In the genomic region with DNA sequence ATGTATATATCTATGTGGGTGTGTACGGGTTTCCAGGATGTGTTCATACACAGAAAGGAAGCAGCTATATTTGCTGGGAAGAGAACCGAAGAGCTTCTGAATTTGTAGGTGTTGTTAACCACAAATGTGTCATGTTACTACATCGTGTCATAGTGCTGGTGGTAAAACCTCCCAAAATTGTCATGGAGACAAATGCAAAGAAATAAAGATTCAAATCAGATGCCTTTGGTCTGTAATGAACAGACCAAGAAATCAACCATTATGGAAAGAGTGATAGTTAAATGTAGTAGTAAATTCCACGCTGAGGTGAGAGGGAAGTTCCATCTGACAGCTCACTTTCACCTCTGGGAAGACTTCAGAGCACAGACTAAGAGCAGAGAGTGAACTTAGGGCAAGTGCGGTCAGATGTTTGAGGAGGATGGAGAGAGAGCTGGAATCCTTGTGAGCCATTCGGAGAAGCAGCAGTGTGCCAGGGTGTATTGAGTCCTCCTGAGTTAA, we compare ENCODE assay signal across 20 cellular contexts.
DNase-seq lines count a peak whose midpoint lies in the region; ATAC-seq lines count a peak whose summit lies in the region.
"Had no signal": no experiment of that assay in that cellular context is flagged by ENCODE, and none has a peak within 500 bp of the region (broad histone marks: within the 10 kb centered on the region; RNA-seq: fewer than 3 reads in every experiment).

No MANE protein-coding gene starts in this region.

- peaks cover 22% of the 10 kb centered on the region for H3K27me3 Mint-ChIP-seq in activated CD8-positive, alpha-beta memory T cell treated with anti-CD3 and anti-CD28 coated beads, Interleukin-2, amount 10 ng/mL, durations not matched to agents 7 days and 5 days
- peaks cover 2% of the 10 kb centered on the region for H3K27me3 Mint-ChIP-seq in activated T-helper 2 cell treated with anti-CD3 and anti-CD28 coated beads, Interferon-gamma antibody, Interleukin-2, Interleukin-4, amounts not matched to agents 10 μg/mL and 5 μg/mL and 100 μg/mL, durations not matched to agents 14 hours and 24 hours and 36 hours (ENCODE audit: low read depth)
- H3K27me3 Mint-ChIP-seq in natural killer cell treated with Interleukin-12 subunit alpha and Interleukin-12 subunit beta and Interleukin-15 and Interleukin-18, amount 100 ng/mL, for 72 hours, result no peaks in the 10 kb centered on the region

- peak overlapping the region; percentile 22 for H3K27ac Mint-ChIP-seq in activated CD8-positive, alpha-beta memory T cell treated with anti-CD3 and anti-CD28 coated beads, Interleukin-2, amount 10 ng/mL, durations not matched to agents 7 days and 5 days
- H3K27ac Mint-ChIP-seq in activated T-helper 2 cell treated with anti-CD3 and anti-CD28 coated beads, Interferon-gamma antibody, Interleukin-2, Interleukin-4, amounts not matched to agents 10 μg/mL and 5 μg/mL and 100 μg/mL, durations not matched to agents 14 hours and 24 hours and 36 hours, result peak overlapping the region; percentile 84
- peak overlapping the region; percentile 92 to 97 for H3K27ac Mint-ChIP-seq in natural killer cell treated with Interleukin-12 subunit alpha and Interleukin-12 subunit beta and Interleukin-15 and Interleukin-18, amount 100 ng/mL, for 72 hours
- H3K27ac Mint-ChIP-seq: brain, GM23338, WTC11 had no signal

- H3K9me3 Mint-ChIP-seq in activated CD8-positive, alpha-beta memory T cell treated with anti-CD3 and anti-CD28 coated beads, Interleukin-2, amount 10 ng/mL, durations not matched to agents 7 days and 5 days (ENCODE audit: low read depth), result no peaks in the 10 kb centered on the region
- H3K9me3 Mint-ChIP-seq in activated T-helper 2 cell treated with anti-CD3 and anti-CD28 coated beads, Interferon-gamma antibody, Interleukin-2, Interleukin-4, amounts not matched to agents 10 μg/mL and 5 μg/mL and 100 μg/mL, durations not matched to agents 14 hours and 24 hours and 36 hours, result no peaks in the 10 kb centered on the region
- H3K9me3 Mint-ChIP-seq in natural killer cell treated with Interleukin-12 subunit alpha and Interleukin-12 subunit beta and Interleukin-15 and Interleukin-18, amount 100 ng/mL, for 72 hours, result no peaks in the 10 kb centered on the region

- no peak overlapping the region for H3K4me3 Mint-ChIP-seq in activated CD8-positive, alpha-beta memory T cell treated with anti-CD3 and anti-CD28 coated beads, Interleukin-2, amount 10 ng/mL, durations not matched to agents 7 days and 5 days
- H3K4me3 Mint-ChIP-seq in activated T-helper 2 cell treated with anti-CD3 and anti-CD28 coated beads, Interferon-gamma antibody, Interleukin-2, Interleukin-4, amounts not matched to agents 10 μg/mL and 5 μg/mL and 100 μg/mL, durations not matched to agents 14 hours and 24 hours and 36 hours (ENCODE audit: low read depth), result peak overlapping the region; percentile 53
- H3K4me3 Mint-ChIP-seq in natural killer cell treated with Interleukin-12 subunit alpha and Interleukin-12 subunit beta and Interleukin-15 and Interleukin-18, amount 100 ng/mL, for 72 hours, result peak overlapping the region; percentile 85
- H3K4me3 Mint-ChIP-seq: brain, GM23338, WTC11 had no signal

- peaks cover 33% of the 10 kb centered on the region for H3K4me1 Mint-ChIP-seq in activated CD8-positive, alpha-beta memory T cell treated with anti-CD3 and anti-CD28 coated beads, Interleukin-2, amount 10 ng/mL, durations not matched to agents 7 days and 5 days
- peaks cover 49% of the 10 kb centered on the region for H3K4me1 Mint-ChIP-seq in activated T-helper 2 cell treated with anti-CD3 and anti-CD28 coated beads, Interferon-gamma antibody, Interleukin-2, Interleukin-4, amounts not matched to agents 10 μg/mL and 5 μg/mL and 100 μg/mL, durations not matched to agents 14 hours and 24 hours and 36 hours (ENCODE audit: low read depth)
- peaks cover 38 to 40% of the 10 kb centered on the region in 2 donors for H3K4me1 Mint-ChIP-seq in natural killer cell treated with Interleukin-12 subunit alpha and Interleukin-12 subunit beta and Interleukin-15 and Interleukin-18, amount 100 ng/mL, for 72 hours (ENCODE audit: low read depth in 2 of 2)
- H3K4me1 Mint-ChIP-seq: brain, GM23338, WTC11 had no signal

- CTCF ChIA-PET in activated CD8-positive, alpha-beta memory T cell treated with anti-CD3 and anti-CD28 coated beads, Interleukin-2, amount 10 ng/mL, durations not matched to agents 7 days and 5 days (lab: Charles Lee), result interaction anchor here (0.8 to 3.9 kb wide), 8 partner anchors 9 to 336 kb away, joined by 3 to 23 read pairs (median 4); no protein-coding TSS in a partner anchor

- no peak for DNase-seq in activated CD8-positive, alpha-beta memory T cell treated with anti-CD3 and anti-CD28 coated beads, Interleukin-2, amount 10 ng/mL, durations not matched to agents 7 days and 5 days
- no peak for DNase-seq in activated CD8-positive, alpha-beta memory T cell treated with anti-CD3 and anti-CD28 coated beads, Interleukin-2, amount 50 U/mL, for 4 hours
- peak; percentile 10 for DNase-seq in NAMALWA (ENCODE audit: low spot score)
- no peak for DNase-seq in activated T-helper 2 cell treated with anti-CD3 and anti-CD28 coated beads, Interferon-gamma antibody, Interleukin-2, Interleukin-4, amounts not matched to agents 10 μg/mL and 5 μg/mL and 100 μg/mL, durations not matched to agents 14 hours and 24 hours and 36 hours (ENCODE audit: low spot score)
- DNase-seq in natural killer cell treated with Interleukin-12 subunit alpha and Interleukin-12 subunit beta and Interleukin-15 and Interleukin-18, amount 100 ng/mL, for 72 hours (ENCODE audit: low spot score), result no peak
- DNase-seq in cerebellum (ENCODE audit: low spot score), result no peak
- no peak for DNase-seq in HuH-7 (ENCODE audit: low spot score)
- no peak for DNase-seq in NOMO-1 treated with dmso at 0.1 percent for 144 hours (lab: John Stamatoyannopoulos, UW; ENCODE audit: unreplicated experiment)
- DNase-seq: BE2C, colonic mucosa, kidney, lower lobe of right lung, NCI-H1092, NCI-H187 treated with DMSO at 0.1 percent for 48 hours, T-helper 9 cell had no signal

- intact Hi-C loops in activated T-helper 2 cell treated with anti-CD3 and anti-CD28 coated beads, Interferon-gamma antibody, Interleukin-2, Interleukin-4, amounts not matched to agents 10 μg/mL and 5 μg/mL and 100 μg/mL, durations not matched to agents 14 hours and 24 hours and 36 hours (cut with micrococcal nuclease), result loop anchor here (1.0 to 10.0 kb wide), 4 partner anchors 8 to 161 kb away; no protein-coding TSS in a partner anchor

- H3K36me3 Mint-ChIP-seq in activated CD8-positive, alpha-beta memory T cell treated with anti-CD3 and anti-CD28 coated beads, Interleukin-2, amount 10 ng/mL, durations not matched to agents 7 days and 5 days, result no peaks in the 10 kb centered on the region
- no peaks in the 10 kb centered on the region for H3K36me3 Mint-ChIP-seq in activated T-helper 2 cell treated with anti-CD3 and anti-CD28 coated beads, Interferon-gamma antibody, Interleukin-2, Interleukin-4, amounts not matched to agents 10 μg/mL and 5 μg/mL and 100 μg/mL, durations not matched to agents 14 hours and 24 hours and 36 hours (ENCODE audit: low read depth)
- H3K36me3 Mint-ChIP-seq in natural killer cell treated with Interleukin-12 subunit alpha and Interleukin-12 subunit beta and Interleukin-15 and Interleukin-18, amount 100 ng/mL, for 72 hours, result no peaks in the 10 kb centered on the region
- H3K36me3 Mint-ChIP-seq: brain had no signal

- peak; percentile 72 for ATAC-seq in activated CD8-positive, alpha-beta memory T cell treated with anti-CD3 and anti-CD28 coated beads, Interleukin-2, amount 10 ng/mL, durations not matched to agents 7 days and 5 days
- peak; percentile 91 to 93 for ATAC-seq in natural killer cell treated with Interleukin-12 subunit alpha and Interleukin-12 subunit beta and Interleukin-15 and Interleukin-18, amount 100 ng/mL, for 72 hours
- ATAC-seq: A549, GM23338, HepG2, lower lobe of right lung, WTC11 had no signal

Comparison
In these comparisons a context has a peak if more than half of its experiments do, and no peak if none do; other contexts are left out.
1. H3K27ac Mint-ChIP-seq: peak in every context shown above with its lines; median percentile 94 in natural killer cell treated with Interleukin-12 subunit alpha and Interleukin-12 subunit beta and Interleukin-15 and Interleukin-18, amount 100 ng/mL, for 72 hours; 84 in activated T-helper 2 cell treated with anti-CD3 and anti-CD28 coated beads, Interferon-gamma antibody, Interleukin-2, Interleukin-4, amounts not matched to agents 10 μg/mL and 5 μg/mL and 100 μg/mL, durations not matched to agents 14 hours and 24 hours and 36 hours; 22 in activated CD8-positive, alpha-beta memory T cell treated with anti-CD3 and anti-CD28 coated beads, Interleukin-2, amount 10 ng/mL, durations not matched to agents 7 days and 5 days.